10 cellular contexts compared by ENCODE assay signal in the genomic region with DNA sequence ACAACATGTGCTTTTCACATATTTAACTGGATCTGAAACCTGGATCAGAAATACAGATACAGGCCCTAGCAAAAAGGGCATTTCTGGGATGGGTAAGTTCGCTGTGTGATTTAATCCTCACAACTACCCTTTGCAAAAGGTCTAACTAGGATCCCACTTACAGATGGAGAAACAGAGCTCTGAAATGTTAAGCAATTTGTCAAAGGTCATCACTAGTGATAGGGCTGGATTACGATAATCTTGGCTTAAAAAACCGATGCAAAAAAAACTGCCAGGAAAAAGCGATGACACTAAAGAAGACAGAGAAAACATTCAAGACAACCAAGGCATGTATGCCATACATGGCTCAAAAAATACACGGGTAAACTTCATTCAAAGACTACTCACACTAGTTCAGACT.
"Had no signal": no experiment of that assay in that cellular context is flagged by ENCODE, and none has a peak within 500 bp of the region (broad histone marks: within the 10 kb centered on the region; RNA-seq: fewer than 3 reads in every experiment).

No MANE protein-coding gene starts in this region.

- H3K4me3 ChIP-seq: GM23248, HAP-1, K562 had no signal

- H3K4me1 ChIP-seq: HAP-1 had no signal

- H3K27ac ChIP-seq: GM23248, HL-60 had no signal

- H3K9me3 Mint-ChIP-seq: HFFc6 had no signal

- DNase-seq: GM23248, GOT3, H7, HFFc6, KG1 had no signal

- ATAC-seq: HCT116, K562 had no signal

- H3K4me3 Mint-ChIP-seq: HFFc6 had no signal

- FAIRE-seq: HTR-8/SVneo, K562 had no signal

- H3K9me3 ChIP-seq: HAP-1 had no signal

- H3K27ac Mint-ChIP-seq: HFFc6 had no signal
